In genomic region chr14:71320734-71321555, GRCh38 we compare ENCODE assay signal across 8 cellular contexts. TPM values are rescaled to one million over a fixed set of nuclear protein-coding genes. Genes with fewer than 3 reads are reported as not detected.
A peak's percentile ranks its signal among the peaks of the same experiment; 100 is the strongest.
DNase-seq lines count a peak whose midpoint lies in the region; ATAC-seq lines count a peak whose summit lies in the region.

No MANE protein-coding gene starts in this region.

- peak overlapping the region; percentile 63 for H3K4me3 ChIP-seq in MG63

- DNase-seq in MG63, result peak; percentile 58
- peak; percentile 78 for DNase-seq in activated CD4-positive, alpha-beta T cell treated with anti-CD3 and anti-CD28 coated beads for 36 hours
- peak; percentile 83 for DNase-seq in left kidney (ENCODE audit: low read depth, low spot score)
- peak; percentile 43 for DNase-seq in stimulated activated CD4-positive, alpha-beta T cell treated with anti-CD3 and anti-CD28 coated beads, Interleukin-1b, Interleukin-23, amount 100 ng/mL, for 48 hours

- H3K4me3 Mint-ChIP-seq in activated CD4-positive, alpha-beta T cell treated with anti-CD3 and anti-CD28 coated beads for 36 hours, result peak overlapping the region; percentile 92

- peak overlapping the region; percentile 81 for H3K27ac ChIP-seq in cingulate gyrus (ENCODE audit: low read depth, low read length)

- intact Hi-C loops in activated CD4-positive, alpha-beta T cell treated with anti-CD3 and anti-CD28 coated beads for 36 hours (cut with DNase I, micrococcal nuclease), result loop anchor here (1.0 to 10.0 kb wide), 20 partner anchors 12 to 1709 kb away; partner anchors contain the start of genes MAP3K9 (in 1 of the 2), PCNX1 (in 1 of the 2) and SUSD6 (in 1 of the 2)

- peaks cover 7% of the 10 kb centered on the region for H3K36me3 Mint-ChIP-seq in activated CD4-positive, alpha-beta T cell treated with anti-CD3 and anti-CD28 coated beads for 36 hours (ENCODE audit: low read depth)

- H3K4me1 Mint-ChIP-seq in activated CD4-positive, alpha-beta T cell treated with anti-CD3 and anti-CD28 coated beads for 36 hours, result peaks cover 46% of the 10 kb centered on the region

- peak overlapping the region; percentile 89 for H3K27ac Mint-ChIP-seq in activated CD4-positive, alpha-beta T cell treated with anti-CD3 and anti-CD28 coated beads for 36 hours

- H3K9ac ChIP-seq in ES-I3 (ENCODE audit: low read depth, low read length), result peak overlapping the region; percentile 90

- peaks cover 28% of the 10 kb centered on the region for H3K4me1 ChIP-seq in ES-I3 (ENCODE audit: insufficient read depth, low read length)

- H3K36me3 ChIP-seq in ES-I3 (ENCODE audit: insufficient read depth, low read length) (no peaks in the 10 kb centered on the region), MG63 (no peaks in the 10 kb centered on the region)

- no peaks in the 10 kb centered on the region for H3K9me3 ChIP-seq in ES-I3 (ENCODE audit: control insufficient read depth, insufficient read depth, low read length)
- H3K9me3 ChIP-seq in MG63, result no peaks in the 10 kb centered on the region

- POLR2A ChIA-PET in activated CD4-positive, alpha-beta T cell treated with anti-CD3 and anti-CD28 coated beads for 36 hours (lab: Charles Lee), result interaction anchor here (0.6 to 2.4 kb wide), 12 partner anchors 10 to 407 kb away, joined by 3 to 17 read pairs (median 4); no protein-coding TSS in a partner anchor

- peak; percentile 35 for ATAC-seq in GM21723 (IDR thresholded peaks at IDR 0.05; ENCODE audit: unreplicated experiment)
- peak; percentile 34 for ATAC-seq in activated CD4-positive, alpha-beta T cell treated with anti-CD3 and anti-CD28 coated beads for 36 hours
- ATAC-seq in GM18858 (IDR thresholded peaks at IDR 0.05; ENCODE audit: unreplicated experiment), result no peak

- CTCF ChIA-PET in activated CD4-positive, alpha-beta T cell treated with anti-CD3 and anti-CD28 coated beads for 36 hours (lab: Charles Lee), result interaction anchor here (0.6 to 1.6 kb wide), 11 partner anchors 9 to 234 kb away, joined by 3 to 5 read pairs (median 3); no protein-coding TSS in a partner anchor

- no peaks in the 10 kb centered on the region for H3K9me3 Mint-ChIP-seq in activated CD4-positive, alpha-beta T cell treated with anti-CD3 and anti-CD28 coated beads for 36 hours (ENCODE audit: low read depth)

- no peaks in the 10 kb centered on the region for H3K27me3 Mint-ChIP-seq in activated CD4-positive, alpha-beta T cell treated with anti-CD3 and anti-CD28 coated beads for 36 hours

- no peaks in the 10 kb centered on the region for H3K27me3 ChIP-seq in MG63

RNA-seq across cellular contexts. Expression of gene SIPA1L1, which starts 0.7 kb away (rescaled TPM):
- total RNA-seq in MG63 (2014; rRNA removed; shearing (Covaris generic); ENCODE audit: low replicate concordance), result 3.0 TPM in 2 replicates
- total RNA-seq in activated CD4-positive, alpha-beta T cell treated with anti-CD3 and anti-CD28 coated beads for 36 hours, result 10 to 100 TPM; 49.0 to 56.2 TPM

Comparison
In these comparisons a context has a peak if more than half of its experiments do, and no peak if none do; other contexts are left out.
1. RNA of gene SIPA1L1, which starts 0.7 kb away (total RNA-seq): 49.0 to 56.2 TPM in activated CD4-positive, alpha-beta T cell treated with anti-CD3 and anti-CD28 coated beads for 36 hours; 3.0 TPM in MG63; every median in the first group is over 10 times any median in the second.
2. Peak in every context shown above with its lines, with median percentiles within 50 percentile points of each other: DNase-seq.